In genomic region chr4:122920473-122920872, GRCh38 we compare ENCODE assay signal across 1 cellular context.
TF ChIP-seq lines count a peak whose summit lies in the region.

No MANE protein-coding gene starts in this region.

TF ChIP-seq in HepG2, 621 proteins besides CTCF, POLR2A, EP300 and RAD21:
- TF ChIP-seq ZKSCAN5 (CRISPR knock-in tag; IDR thresholded peaks at IDR 0.05), result no peak
- TF ChIP-seq NFE2L2 (IDR thresholded peaks at IDR 0.05; ENCODE audit: low read length), result peak; percentile 33; the same call in 1 of the 2 replicates
